Comparison of ENCODE assay signal across 8 cellular contexts in genomic region chr1:229514578-229515275, GRCh38. TPM values are rescaled to one million over a fixed set of nuclear protein-coding genes. Genes with fewer than 3 reads are reported as not detected.
A peak's percentile ranks its signal among the peaks of the same experiment; 100 is the strongest.
DNase-seq lines count a peak whose midpoint lies in the region; ATAC-seq and TF ChIP-seq lines count a peak whose summit lies in the region.

No MANE protein-coding gene starts in this region.

- H3K27ac ChIP-seq in coronary artery: no peak overlapping the region
- no peak overlapping the region for H3K27ac ChIP-seq in left lung

- H3K27me3 ChIP-seq in left lung: no peaks in the 10 kb centered on the region

- ATAC-seq in HG02973 (IDR thresholded peaks at IDR 0.05; ENCODE audit: unreplicated experiment): peak; percentile 63
- ATAC-seq in activated CD4-positive, CD25-positive, alpha-beta regulatory T cell treated with anti-CD3 and anti-CD28 coated beads, Interleukin-2, amount 50 U/mL, for 24 hours: peak; percentile 69 to 72
- ATAC-seq in left lung: peak; percentile 97

- peak; percentile 24 for DNase-seq in GF-D8 (lab: John Stamatoyannopoulos, UW)
- peak; percentile 55 for DNase-seq in NCI-H345 treated with DMSO at 0.1 percent for 48 hours (lab: John Stamatoyannopoulos, UW; ENCODE audit: unreplicated experiment)
- no peak for DNase-seq in coronary artery (ENCODE audit: low spot score)
- peak in 1 of 2 donors; percentile 41 for DNase-seq in left lung
- DNase-seq in stimulated activated CD4-positive, alpha-beta T cell treated with anti-CD3 and anti-CD28 coated beads, TNF-alpha, amount 100 ng/mL, for 24 hours (ENCODE audit: low read depth in 3 of 3): peak; percentile 22 to 45 (median 39)
- DNase-seq in OCI-M2 (lab: John Stamatoyannopoulos, UW; ENCODE audit: unreplicated experiment): no peak

- TF ChIP-seq CTCF in coronary artery (IDR thresholded peaks at IDR 0.05) (peak; percentile 70), left lung (IDR thresholded peaks at IDR 0.05) (peak; percentile 64 to 75)

- H3K4me1 ChIP-seq in left lung: peaks cover 0 to 5% of the 10 kb centered on the region in 2 donors

- no peaks in the 10 kb centered on the region for H3K9me3 ChIP-seq in left lung

- no peak overlapping the region for H3K4me3 ChIP-seq in coronary artery
- H3K4me3 ChIP-seq in left lung: no peak overlapping the region

- intact Hi-C loops in left lung (cut with DNase I): no loop called here

- H3K36me3 ChIP-seq in left lung: peaks cover 0 to 16% of the 10 kb centered on the region in 2 donors

RNA-seq across cellular contexts. Expression of gene NUP133, which starts 6.6 kb away (rescaled TPM):
- total RNA-seq in left lung: 10 to 100 TPM; 30.2 to 30.9 TPM

RNA-seq across cellular contexts. Expression of gene ABCB10, which starts 43.8 kb away (rescaled TPM):
- total RNA-seq in left lung: 10 to 100 TPM; 16.4 to 25.6 TPM

Comparison
In these comparisons a context has a peak if more than half of its experiments do, and no peak if none do; other contexts are left out.
1. DNase-seq: peak in GF-D8 (single experiment), NCI-H345 treated with DMSO at 0.1 percent for 48 hours (single experiment) and stimulated activated CD4-positive, alpha-beta T cell treated with anti-CD3 and anti-CD28 coated beads, TNF-alpha, amount 100 ng/mL, for 24 hours (3 of 3); none in coronary artery (single experiment) and OCI-M2 (single experiment).
2. Peak in every context shown above with its lines, with median percentiles within 50 percentile points of each other: ATAC-seq.